1 cellular context compared by ENCODE assay signal in genomic region chr1:39105841-39106765, GRCh38.
A peak's percentile ranks its signal among the peaks of the same experiment; 100 is the strongest.
TF ChIP-seq lines count a peak whose summit lies in the region.

No MANE protein-coding gene starts in this region.

TF ChIP-seq in K562, 482 proteins besides CTCF, POLR2A, EP300 and RAD21 (continued from another document and continues in another):
- TF ChIP-seq E4F1 (CRISPR knock-in tag; IDR thresholded peaks at IDR 0.05; ENCODE audit: borderline replicate concordance): no peak
- TF ChIP-seq DPF2 (IDR thresholded peaks at IDR 0.05): 0 out of 2 replicates have a peak, but pooled peaks have one; percentile 28
- TF ChIP-seq LARP7 (IDR thresholded peaks at IDR 0.05): no peak
- TF ChIP-seq ZFP1 (CRISPR knock-in tag; IDR thresholded peaks at IDR 0.05): no peak
- no peak for TF ChIP-seq GTF2A2 (tag; IDR thresholded peaks at IDR 0.05)
- TF ChIP-seq RB1 (IDR thresholded peaks at IDR 0.05; ENCODE audit: low read depth): peak; percentile 3; the same call in 1 of the 2 replicates
- TF ChIP-seq IRF1 (CRISPR knock-in tag; IDR thresholded peaks at IDR 0.05; ENCODE audit: borderline replicate concordance): no peak
- TF ChIP-seq ZNF655 (CRISPR knock-in tag; IDR thresholded peaks at IDR 0.05): no peak
- TF ChIP-seq CEBPZ (IDR thresholded peaks at IDR 0.05; ENCODE audit: borderline replicate concordance, low read depth, low read length): no peak
- TF ChIP-seq MLLT1 (IDR thresholded peaks at IDR 0.05): 0 out of 4 replicates have a peak, but pooled peaks of 1 of the 2 experiments have one; percentile 47
- TF ChIP-seq ZBTB12 (CRISPR knock-in tag; IDR thresholded peaks at IDR 0.05): no peak
- no peak for TF ChIP-seq ZNF778 (CRISPR knock-in tag; IDR thresholded peaks at IDR 0.05)
- TF ChIP-seq SMARCB1 (IDR thresholded peaks at IDR 0.05; ENCODE audit: insufficient read length, low read depth): no peak
- TF ChIP-seq NCOA1 (IDR thresholded peaks at IDR 0.05; ENCODE audit: low read depth): no peak
- TF ChIP-seq ETS2 (tag; IDR thresholded peaks at IDR 0.05; ENCODE audit: borderline replicate concordance, poor library complexity, severe bottlenecking): no peak
- TF ChIP-seq TFAP4 (CRISPR knock-in tag; IDR thresholded peaks at IDR 0.05; ENCODE audit: borderline replicate concordance): peak; percentile 64; the same call in 1 of the 2 replicates
- no peak for TF ChIP-seq ARID3A (IDR thresholded peaks at IDR 0.05; ENCODE audit: borderline replicate concordance, low read depth, low read length)
- TF ChIP-seq RBFOX2 (IDR thresholded peaks at IDR 0.05; ENCODE audit: low read depth, low read length): peak; percentile 24; the same call in 1 of the 2 replicates
- TF ChIP-seq SREBF1 (IDR thresholded peaks at IDR 0.05; ENCODE audit: borderline replicate concordance, low read depth, low read length): no peak
- no peak for TF ChIP-seq KDM4B (IDR thresholded peaks at IDR 0.05; ENCODE audit: borderline replicate concordance in 2 of 2, low read depth in 1 of 2)
- TF ChIP-seq CGGBP1 (CRISPR knock-in tag; IDR thresholded peaks at IDR 0.05): no peak
- TF ChIP-seq ADNP (tag; IDR thresholded peaks at IDR 0.05): no peak
- TF ChIP-seq MTA1 (IDR thresholded peaks at IDR 0.05; ENCODE audit: borderline replicate concordance): no peak
- no peak for TF ChIP-seq BMI1 (IDR thresholded peaks at IDR 0.05; ENCODE audit: low read length)
- no peak for TF ChIP-seq NFE2L1 (tag; IDR thresholded peaks at IDR 0.05; ENCODE audit: borderline replicate concordance, low read depth)
- peak; percentile 25; the same call in 1 of the 2 replicates for TF ChIP-seq CBFA2T3 (IDR thresholded peaks at IDR 0.05)
- TF ChIP-seq SMARCE1 (IDR thresholded peaks at IDR 0.05): 0 out of 2 replicates have a peak, but pooled peaks have one; percentile 30
- TF ChIP-seq MAFF (IDR thresholded peaks at IDR 0.05; ENCODE audit: low read length): no peak
- no peak for TF ChIP-seq ATF4 (CRISPR knock-in tag; IDR thresholded peaks at IDR 0.05)
- TF ChIP-seq ZFP30 (CRISPR knock-in tag; IDR thresholded peaks at IDR 0.05; ENCODE audit: borderline replicate concordance): no peak
- no peak for TF ChIP-seq TAL1 (IDR thresholded peaks at IDR 0.05)
- no peak for TF ChIP-seq ZNF197 (CRISPR knock-in tag; IDR thresholded peaks at IDR 0.05; ENCODE audit: low read depth)
- TF ChIP-seq ZZZ3 (IDR thresholded peaks at IDR 0.05): no peak
- 0 out of 2 replicates have a peak, but pooled peaks have one; percentile 1 for TF ChIP-seq CTBP1 (IDR thresholded peaks at IDR 0.05; ENCODE audit: borderline replicate concordance)
- TF ChIP-seq MAZ (CRISPR knock-in tag; conservative IDR thresholded peaks at IDR 0.05 in 1 of 2, IDR thresholded peaks at IDR 0.05 in 1 of 2): peak in 1 of 2 experiments; percentile 29; a peak in 2 of 4 replicates
- TF ChIP-seq E2F3 (CRISPR knock-in tag; IDR thresholded peaks at IDR 0.05): no peak
- TF ChIP-seq ZBED1 (IDR thresholded peaks at IDR 0.05): no peak
- TF ChIP-seq MXD1 (CRISPR knock-in tag; IDR thresholded peaks at IDR 0.05; ENCODE audit: borderline replicate concordance, poor library complexity, severe bottlenecking): no peak
- TF ChIP-seq ZNF436 (CRISPR knock-in tag; IDR thresholded peaks at IDR 0.05): no peak
- no peak for TF ChIP-seq NR2C2 (CRISPR knock-in tag; IDR thresholded peaks at IDR 0.05)
- TF ChIP-seq NR2C2 (tag; IDR thresholded peaks at IDR 0.05): no peak; the same call in 1 of the 2 replicates
- no peak for TF ChIP-seq GATAD2A (IDR thresholded peaks at IDR 0.05)
- no peak for TF ChIP-seq COPS2 (conservative IDR thresholded peaks at IDR 0.05)
- TF ChIP-seq ZKSCAN8 (CRISPR knock-in tag; IDR thresholded peaks at IDR 0.05): no peak
- 0 out of 2 replicates have a peak, but pooled peaks have one; percentile 51 for TF ChIP-seq E2F4 (CRISPR knock-in tag; IDR thresholded peaks at IDR 0.05; ENCODE audit: low read depth)
- peak; percentile 45; the same call in 1 of the 2 replicates for TF ChIP-seq NFE2 (IDR thresholded peaks at IDR 0.05; ENCODE audit: low read depth)
- TF ChIP-seq ARID3B (CRISPR knock-in tag; IDR thresholded peaks at IDR 0.05; ENCODE audit: borderline replicate concordance): no peak
- peak; percentile 36; the same call in 1 of the 2 replicates for TF ChIP-seq C11orf30 (IDR thresholded peaks at IDR 0.05; ENCODE audit: low read depth)
